Comparison of ENCODE assay signal across 28 cellular contexts in the genomic region with DNA sequence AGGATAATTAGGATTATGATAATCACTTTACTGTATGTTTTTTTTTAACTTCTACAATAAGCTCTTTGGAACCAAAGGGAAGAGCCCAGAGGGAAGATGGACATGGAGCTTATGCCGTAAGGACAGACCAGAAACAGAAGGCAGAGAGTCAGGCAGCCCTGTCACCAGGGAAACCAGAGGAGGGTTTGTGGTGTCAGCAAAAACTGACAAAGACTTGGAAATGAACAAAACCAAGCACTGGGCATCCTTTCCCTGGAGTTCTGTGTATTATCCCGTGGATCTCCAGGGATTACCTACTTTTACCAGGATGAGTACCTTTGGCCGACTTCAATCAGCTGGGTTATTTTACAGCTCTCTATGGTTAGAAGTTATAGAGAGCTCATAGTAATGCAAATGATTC.
"Had no signal": no experiment of that assay in that cellular context is flagged by ENCODE, and none has a peak within 500 bp of the region (broad histone marks: within the 10 kb centered on the region; RNA-seq: fewer than 3 reads in every experiment).

No MANE protein-coding gene starts in this region.

- H3K36me3 Mint-ChIP-seq: mesothelial cell of epicardium; naive B cell; natural killer cell treated with Interleukin-12 subunit alpha and Interleukin-12 subunit beta and Interleukin-15 and Interleukin-18, amount 100 ng/mL, for 72 hours had no signal

- H3K4me1 Mint-ChIP-seq: mesothelial cell of epicardium; naive B cell; stimulated activated naive CD8-positive, alpha-beta T cell treated with anti-CD3 and anti-CD28 coated beads, Interleukin-15, amount 100 ng/mL, for 72 hours had no signal

- H3K9me3 ChIP-seq: esophagus muscularis mucosa, mucosa of descending colon, thyroid gland, upper lobe of left lung had no signal

- H2AFZ ChIP-seq: parathyroid adenoma had no signal

- H3K27me3 ChIP-seq: foreskin keratinocyte, thyroid gland, upper lobe of left lung had no signal

- H3K27ac ChIP-seq: coronary artery, esophagus muscularis mucosa, foreskin keratinocyte, parathyroid adenoma, thyroid gland, upper lobe of left lung had no signal

- ATAC-seq: foreskin keratinocyte; left lobe of liver; mucosa of descending colon; natural killer cell treated with Interleukin-12 subunit alpha and Interleukin-12 subunit beta and Interleukin-15 and Interleukin-18, amount 100 ng/mL, for 72 hours; sciatic nerve; stimulated activated naive CD8-positive, alpha-beta T cell treated with anti-CD3 and anti-CD28 coated beads, Interleukin-15, amount 100 ng/mL, for 72 hours had no signal

- H3K9ac ChIP-seq: parathyroid adenoma had no signal

- DNase-seq: dermis blood vessel endothelial cell; effector memory CD4-positive, alpha-beta T cell; foreskin keratinocyte; head of caudate nucleus; mesenchymal stem cell; mucosa of descending colon; naive B cell; stimulated activated CD4-positive, alpha-beta T cell treated with anti-CD3 and anti-CD28 coated beads, Interleukin-12 subunit alpha, Interleukin-12 subunit beta, amount 100 ng/mL, for 4 hours; stimulated activated CD4-positive, alpha-beta T cell treated with anti-CD3 and anti-CD28 coated beads, Interleukin-1b, Interleukin-23, amount 100 ng/mL, for 48 hours; stimulated activated CD4-positive, alpha-beta T cell treated with anti-CD3 and anti-CD28 coated beads, Interleukin-4, amount 100 ng/mL, for 1 hour; stimulated activated CD8-positive, alpha-beta memory T cell treated with anti-CD3 and anti-CD28 coated beads, Interleukin-4, amount 100 ng/mL, for 48 hours; stimulated activated naive CD4-positive, alpha-beta T cell; stimulated activated naive CD8-positive, alpha-beta T cell treated with anti-CD3 and anti-CD28 coated beads, Interleukin-15, amount 100 ng/mL, for 72 hours; thyroid gland; upper lobe of left lung had no signal

- H3K4me3 Mint-ChIP-seq: mesothelial cell of epicardium; naive B cell; natural killer cell treated with Interleukin-12 subunit alpha and Interleukin-12 subunit beta and Interleukin-15 and Interleukin-18, amount 100 ng/mL, for 72 hours; neural crest cell; stimulated activated naive CD8-positive, alpha-beta T cell treated with anti-CD3 and anti-CD28 coated beads, Interleukin-15, amount 100 ng/mL, for 72 hours had no signal

- H3K4me2 ChIP-seq: smooth muscle cell had no signal

- H3K36me3 ChIP-seq: esophagus muscularis mucosa, thyroid gland, upper lobe of left lung had no signal

- H3K9me3 Mint-ChIP-seq: mesothelial cell of epicardium; natural killer cell treated with Interleukin-12 subunit alpha and Interleukin-12 subunit beta and Interleukin-15 and Interleukin-18, amount 100 ng/mL, for 72 hours; neural crest cell; stimulated activated naive CD8-positive, alpha-beta T cell treated with anti-CD3 and anti-CD28 coated beads, Interleukin-15, amount 100 ng/mL, for 72 hours had no signal

- H3K4me1 ChIP-seq: esophagus muscularis mucosa, foreskin keratinocyte, parathyroid adenoma, thyroid gland, upper lobe of left lung had no signal

- H3K4me3 ChIP-seq: coronary artery, esophagus muscularis mucosa, lung, mucosa of descending colon, smooth muscle cell, thyroid gland, upper lobe of left lung had no signal

- FAIRE-seq: endothelial cell of umbilical vein, keratinocyte had no signal

- H3K79me2 ChIP-seq: parathyroid adenoma had no signal

- H3K27ac Mint-ChIP-seq: mesothelial cell of epicardium; natural killer cell treated with Interleukin-12 subunit alpha and Interleukin-12 subunit beta and Interleukin-15 and Interleukin-18, amount 100 ng/mL, for 72 hours; progenitor cell of endocrine pancreas; stimulated activated naive CD8-positive, alpha-beta T cell treated with anti-CD3 and anti-CD28 coated beads, Interleukin-15, amount 100 ng/mL, for 72 hours had no signal
